ENCODE assay signal across 8 cellular contexts in genomic region chr17:58630883-58631522, GRCh38.
A peak's percentile ranks its signal among the peaks of the same experiment; 100 is the strongest.
DNase-seq lines count a peak whose midpoint lies in the region; ATAC-seq, FAIRE-seq and TF ChIP-seq lines count a peak whose summit lies in the region.

No MANE protein-coding gene starts in this region.

- no peak for DNase-seq in GM12891 (ENCODE audit: insufficient read length, low spot score)
- DNase-seq in activated CD8-positive, alpha-beta memory T cell treated with anti-CD3 and anti-CD28 coated beads, Interleukin-2, amount 50 U/mL, for 24 hours (ENCODE audit: extremely low read depth), result peak; percentile 19
- no peak for DNase-seq in left ventricle myocardium superior
- peak; percentile 65 for DNase-seq in stimulated activated CD4-positive, alpha-beta T cell treated with anti-CD3 and anti-CD28 coated beads, Interleukin-1b, Interleukin-23, amount 100 ng/mL, for 48 hours
- DNase-seq in NCI-H345 treated with DMSO at 0.1 percent for 48 hours (lab: John Stamatoyannopoulos, UW; ENCODE audit: unreplicated experiment), result no peak
- DNase-seq in epidermal melanocyte (ENCODE audit: insufficient read length, low spot score), result no peak
- no peak for DNase-seq in inferior parietal cortex (ENCODE audit: extremely low spot score)

- ATAC-seq in HG03097 (IDR thresholded peaks at IDR 0.05; ENCODE audit: low FRiP score, unreplicated experiment) (peak; percentile 47), left ventricle myocardium superior (peak; percentile 12)

- intact Hi-C loops in left ventricle myocardium superior (cut with micrococcal nuclease), result no loop called here

- peak; percentile 100 for TF ChIP-seq POLR2A in GM12891 (IDR thresholded peaks at IDR 0.05; ENCODE audit: low read depth, low read length)

- no peak for FAIRE-seq in GM12891 (lab: Jason Lieb, UNC)

TF ChIP-seq in GM12891, 5 proteins besides CTCF, POLR2A, EP300 and RAD21:
- TF ChIP-seq TAF1 (IDR thresholded peaks at IDR 0.05; ENCODE audit: low read depth, low read length) (no peak), POLR2AphosphoS5 (IDR thresholded peaks at IDR 0.05; ENCODE audit: low read depth, low read length) (peak; percentile 100; the same call in 1 of the 2 replicates), PAX5 (IDR thresholded peaks at IDR 0.05; ENCODE audit: insufficient read depth, low read length, severe bottlenecking) (peak; percentile 17)

Comparison
In these comparisons a context has a peak if more than half of its experiments do, and no peak if none do; other contexts are left out.
1. DNase-seq: peak in activated CD8-positive, alpha-beta memory T cell treated with anti-CD3 and anti-CD28 coated beads, Interleukin-2, amount 50 U/mL, for 24 hours (single experiment) and stimulated activated CD4-positive, alpha-beta T cell treated with anti-CD3 and anti-CD28 coated beads, Interleukin-1b, Interleukin-23, amount 100 ng/mL, for 48 hours (single experiment); none in GM12891 (single experiment), left ventricle myocardium superior (single experiment), NCI-H345 treated with DMSO at 0.1 percent for 48 hours (single experiment), epidermal melanocyte (single experiment) and inferior parietal cortex (single experiment).